ENCODE assay signal across 9 cellular contexts in genomic region chr7:17274551-17275245, GRCh38. TPM values are rescaled to one million over a fixed set of nuclear protein-coding genes. Genes with fewer than 3 reads are reported as not detected.
DNase-seq lines count a peak whose midpoint lies in the region; ATAC-seq and TF ChIP-seq lines count a peak whose summit lies in the region.
"Had no signal": no experiment of that assay in that cellular context is flagged by ENCODE, and none has a peak within 500 bp of the region (broad histone marks: within the 10 kb centered on the region; RNA-seq: fewer than 3 reads in every experiment).

No MANE protein-coding gene starts in this region.

- peak overlapping the region in 1 of 4 donors; percentile 36 for H3K27ac ChIP-seq in body of pancreas

- no peak for TF ChIP-seq CTCF in GM10266 (IDR thresholded peaks at IDR 0.05; ENCODE audit: control insufficient read depth, insufficient read depth, low read depth, missing control alignments)
- no peak for TF ChIP-seq CTCF in body of pancreas (IDR thresholded peaks at IDR 0.05)

- H3K9me3 Mint-ChIP-seq in activated CD4-positive, alpha-beta T cell treated with anti-CD3 and anti-CD28 coated beads, Interleukin-2, amount 10 ng/mL, durations not matched to agents 7 days and 5 days = peaks cover 21% of the 10 kb centered on the region
- peaks cover 49% of the 10 kb centered on the region for H3K9me3 Mint-ChIP-seq in dendritic cell treated with granulocyte-macrophage colony-stimulating factor and Interleukin-4, amounts not matched to agents 40 ng/mL and 50 ng/mL, for 4 days
- H3K9me3 Mint-ChIP-seq in stimulated activated effector memory CD8-positive, alpha-beta T cell treated with anti-CD3 and anti-CD28 coated beads, Interleukin-12 subunit alpha, Interleukin-12 subunit beta, amount 100 ng/mL, for 72 hours = peaks cover 6% of the 10 kb centered on the region

- peaks cover 0 to 8% (median 0%) of the 10 kb centered on the region in 3 donors for H3K9me3 ChIP-seq in body of pancreas

- no peaks in the 10 kb centered on the region for H3K36me3 ChIP-seq in body of pancreas (replicated peaks in 1 of 2; ENCODE audit: insufficient read depth in 1 of 2, low read depth in 2 of 2)

- CTCF ChIA-PET in activated CD4-positive, alpha-beta T cell treated with anti-CD3 and anti-CD28 coated beads, Interleukin-2, amount 10 ng/mL, durations not matched to agents 7 days and 5 days (lab: Charles Lee) = no interaction called here

- H3K27me3 Mint-ChIP-seq in activated CD4-positive, alpha-beta T cell treated with anti-CD3 and anti-CD28 coated beads, Interleukin-2, amount 10 ng/mL, durations not matched to agents 7 days and 5 days = no peaks in the 10 kb centered on the region
- H3K27me3 Mint-ChIP-seq in dendritic cell treated with granulocyte-macrophage colony-stimulating factor and Interleukin-4, amounts not matched to agents 40 ng/mL and 50 ng/mL, for 4 days = no peaks in the 10 kb centered on the region
- H3K27me3 Mint-ChIP-seq: B cell had no signal

- WGBS in body of pancreas, 2 donors = 34 to 35% methylated on average over 5 of the region's 5 CpGs

- no peak for TF ChIP-seq POLR2A in body of pancreas (IDR thresholded peaks at IDR 0.05)

- ATAC-seq in stimulated activated effector memory CD8-positive, alpha-beta T cell treated with anti-CD3 and anti-CD28 coated beads, Interleukin-12 subunit alpha, Interleukin-12 subunit beta, amount 100 ng/mL, for 72 hours = peak; percentile 96
- no peak for ATAC-seq in HG03521 (IDR thresholded peaks at IDR 0.05; ENCODE audit: unreplicated experiment)
- ATAC-seq in body of pancreas = no peak

- peak; percentile 12 for DNase-seq in activated CD4-positive, alpha-beta T cell treated with anti-CD3 and anti-CD28 coated beads, Interleukin-2, amount 10 ng/mL, durations not matched to agents 7 days and 5 days
- no peak for DNase-seq in activated CD4-positive, alpha-beta T cell treated with anti-CD3 and anti-CD28 coated beads, Interleukin-2, amount 50 U/mL, for 4 hours
- peak; percentile 94 for DNase-seq in RPMI7951 (ENCODE audit: low read depth)
- no peak for DNase-seq in stimulated activated effector memory CD8-positive, alpha-beta T cell treated with anti-CD3 and anti-CD28 coated beads, Interleukin-12 subunit alpha, Interleukin-12 subunit beta, amount 100 ng/mL, for 72 hours (ENCODE audit: low spot score in 2 of 2)
- DNase-seq in GM10266 (ENCODE audit: extremely low spot score) = no peak
- DNase-seq in body of pancreas = no peak

- H3K27me3 ChIP-seq in body of pancreas = no peaks in the 10 kb centered on the region

- no peak overlapping the region for H3K4me3 Mint-ChIP-seq in activated CD4-positive, alpha-beta T cell treated with anti-CD3 and anti-CD28 coated beads, Interleukin-2, amount 10 ng/mL, durations not matched to agents 7 days and 5 days
- H3K4me3 Mint-ChIP-seq in dendritic cell treated with granulocyte-macrophage colony-stimulating factor and Interleukin-4, amounts not matched to agents 40 ng/mL and 50 ng/mL, for 4 days = no peak overlapping the region
- no peak overlapping the region for H3K4me3 Mint-ChIP-seq in stimulated activated effector memory CD8-positive, alpha-beta T cell treated with anti-CD3 and anti-CD28 coated beads, Interleukin-12 subunit alpha, Interleukin-12 subunit beta, amount 100 ng/mL, for 72 hours
- H3K4me3 Mint-ChIP-seq: B cell had no signal

- peaks cover 20% of the 10 kb centered on the region for H3K36me3 Mint-ChIP-seq in activated CD4-positive, alpha-beta T cell treated with anti-CD3 and anti-CD28 coated beads, Interleukin-2, amount 10 ng/mL, durations not matched to agents 7 days and 5 days (ENCODE audit: low read depth)
- H3K36me3 Mint-ChIP-seq in dendritic cell treated with granulocyte-macrophage colony-stimulating factor and Interleukin-4, amounts not matched to agents 40 ng/mL and 50 ng/mL, for 4 days (ENCODE audit: low read depth) = peaks cover 38% of the 10 kb centered on the region
- H3K36me3 Mint-ChIP-seq in stimulated activated effector memory CD8-positive, alpha-beta T cell treated with anti-CD3 and anti-CD28 coated beads, Interleukin-12 subunit alpha, Interleukin-12 subunit beta, amount 100 ng/mL, for 72 hours = no peaks in the 10 kb centered on the region

- H3K27ac Mint-ChIP-seq in activated CD4-positive, alpha-beta T cell treated with anti-CD3 and anti-CD28 coated beads, Interleukin-2, amount 10 ng/mL, durations not matched to agents 7 days and 5 days = no peak overlapping the region
- H3K27ac Mint-ChIP-seq in dendritic cell treated with granulocyte-macrophage colony-stimulating factor and Interleukin-4, amounts not matched to agents 40 ng/mL and 50 ng/mL, for 4 days = peak overlapping the region; percentile 76
- no peak overlapping the region for H3K27ac Mint-ChIP-seq in stimulated activated effector memory CD8-positive, alpha-beta T cell treated with anti-CD3 and anti-CD28 coated beads, Interleukin-12 subunit alpha, Interleukin-12 subunit beta, amount 100 ng/mL, for 72 hours
- H3K27ac Mint-ChIP-seq: B cell had no signal

- peaks cover 9% of the 10 kb centered on the region for H3K4me1 ChIP-seq in body of pancreas

- H3K4me3 ChIP-seq in body of pancreas = no peak overlapping the region

- intact Hi-C loops in dendritic cell treated with granulocyte-macrophage colony-stimulating factor and Interleukin-4, amounts not matched to agents 40 ng/mL and 50 ng/mL, for 4 days (cut with micrococcal nuclease) = no loop called here
- intact Hi-C loops in body of pancreas (cut with DNase I) = no loop called here

- POLR2A ChIA-PET in activated CD4-positive, alpha-beta T cell treated with anti-CD3 and anti-CD28 coated beads, Interleukin-2, amount 10 ng/mL, durations not matched to agents 7 days and 5 days (lab: Charles Lee) = no interaction called here

- H3K4me1 Mint-ChIP-seq in activated CD4-positive, alpha-beta T cell treated with anti-CD3 and anti-CD28 coated beads, Interleukin-2, amount 10 ng/mL, durations not matched to agents 7 days and 5 days = peaks cover 15% of the 10 kb centered on the region
- peaks cover 41% of the 10 kb centered on the region for H3K4me1 Mint-ChIP-seq in dendritic cell treated with granulocyte-macrophage colony-stimulating factor and Interleukin-4, amounts not matched to agents 40 ng/mL and 50 ng/mL, for 4 days (ENCODE audit: low read depth)
- H3K4me1 Mint-ChIP-seq in stimulated activated effector memory CD8-positive, alpha-beta T cell treated with anti-CD3 and anti-CD28 coated beads, Interleukin-12 subunit alpha, Interleukin-12 subunit beta, amount 100 ng/mL, for 72 hours = peaks cover 19% of the 10 kb centered on the region
- H3K4me1 Mint-ChIP-seq: B cell had no signal

RNA-seq across cellular contexts. Expression of gene AHR, which starts 23.8 kb away (rescaled TPM):
- total RNA-seq in activated CD4-positive, alpha-beta T cell treated with anti-CD3 and anti-CD28 coated beads, Interleukin-2, amount 10 ng/mL, durations not matched to agents 7 days and 5 days = 10 to 100 TPM; 31.5 to 45.4 TPM
- total RNA-seq in RPMI7951 (2014; rRNA removed; shearing (Covaris generic)) = 96.6 and 113 TPM in 2 replicates
- 10 to 100 TPM; 29.7 to 42.0 TPM for total RNA-seq in body of pancreas

Comparison
In these comparisons a context has a peak if more than half of its experiments do, and no peak if none do; other contexts are left out.
1. DNase-seq: peak in activated CD4-positive, alpha-beta T cell treated with anti-CD3 and anti-CD28 coated beads, Interleukin-2, amount 10 ng/mL, durations not matched to agents 7 days and 5 days (single experiment) and RPMI7951 (single experiment); none in activated CD4-positive, alpha-beta T cell treated with anti-CD3 and anti-CD28 coated beads, Interleukin-2, amount 50 U/mL, for 4 hours (0 of 2), stimulated activated effector memory CD8-positive, alpha-beta T cell treated with anti-CD3 and anti-CD28 coated beads, Interleukin-12 subunit alpha, Interleukin-12 subunit beta, amount 100 ng/mL, for 72 hours (0 of 2), GM10266 (single experiment) and body of pancreas (0 of 4).